In the genomic region with DNA sequence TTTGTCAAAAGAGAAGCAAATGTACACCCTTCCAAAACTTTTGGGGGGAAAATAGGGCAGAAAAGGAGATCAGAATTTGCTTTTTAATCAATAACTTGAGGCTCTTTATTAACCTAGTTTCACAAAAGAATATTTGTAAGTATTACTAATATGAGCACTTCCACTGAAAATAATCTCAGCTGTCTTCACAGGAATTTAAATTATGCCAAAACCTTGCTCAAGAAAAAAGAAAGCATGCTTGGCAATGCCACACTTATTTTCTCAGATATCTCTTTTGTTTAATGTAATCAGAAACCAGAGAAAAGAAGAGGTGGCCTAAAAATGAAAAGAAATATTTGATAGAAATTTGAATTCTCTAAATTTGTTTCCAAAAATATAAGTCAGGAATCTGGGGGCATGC, we compare ENCODE assay signal across 28 cellular contexts.
DNase-seq lines count a peak whose midpoint lies in the region; ATAC-seq and TF ChIP-seq lines count a peak whose summit lies in the region.
"Had no signal": no experiment of that assay in that cellular context is flagged by ENCODE, and none has a peak within 500 bp of the region (broad histone marks: within the 10 kb centered on the region; RNA-seq: fewer than 3 reads in every experiment).

No MANE protein-coding gene starts in this region.

- H3K4me2 ChIP-seq in mesenchymal stem cell (ENCODE audit: low read length, poor library complexity, severe bottlenecking): no peak overlapping the region
- H3K4me2 ChIP-seq: BLaER1, GM23338, PC-9 had no signal

- H3K27ac ChIP-seq in SJCRH30 (peak overlapping the region; percentile 35; the same call in 1 of the 2 replicates), mesenchymal stem cell (ENCODE audit: low read length, poor library complexity, severe bottlenecking) (peak overlapping the region; percentile 11)
- H3K27ac ChIP-seq: BLaER1, PC-9 had no signal

- no peak overlapping the region for H3K9ac ChIP-seq in mesenchymal stem cell (ENCODE audit: low read length)
- H3K9ac ChIP-seq: BLaER1 had no signal

- no peak overlapping the region for H4K91ac ChIP-seq in mesenchymal stem cell (ENCODE audit: low read length)

- no peak overlapping the region for H2BK15ac ChIP-seq in mesenchymal stem cell (ENCODE audit: low read depth, poor library complexity, severe bottlenecking)

- no peaks in the 10 kb centered on the region for H3K79me1 ChIP-seq in mesenchymal stem cell (replicated peaks; ENCODE audit: low read length, poor library complexity, severe bottlenecking)

- H2BK120ac ChIP-seq in mesenchymal stem cell (ENCODE audit: low read depth, low read length): no peak overlapping the region

- no peak for TF ChIP-seq CTCF in choroid plexus epithelial cell (conservative IDR thresholded peaks at IDR 0.05; ENCODE audit: low read depth, low read length)

- peaks cover 9% of the 10 kb centered on the region for H3K4me1 ChIP-seq in SJCRH30
- no peaks in the 10 kb centered on the region for H3K4me1 ChIP-seq in mesenchymal stem cell (ENCODE audit: control insufficient read depth, insufficient read depth, low read depth, low read length)
- H3K4me1 ChIP-seq: BLaER1 had no signal

- H3K4me3 ChIP-seq in SJCRH30 (no peak overlapping the region), choroid plexus epithelial cell (ENCODE audit: low read depth, low read length) (no peak overlapping the region), mesenchymal stem cell (ENCODE audit: insufficient read depth in 1 of 2, low read depth in 1 of 2, low read length in 2 of 2) (no peak overlapping the region)
- H3K4me3 ChIP-seq: BLaER1, GM12878, GM23338, MG63, PC-9 had no signal

- H2AK5ac ChIP-seq in mesenchymal stem cell (ENCODE audit: low read length, severe bottlenecking): no peak overlapping the region

- H3K14ac ChIP-seq in mesenchymal stem cell (ENCODE audit: low read length in 2 of 2): no peak overlapping the region

- no peak for ATAC-seq in GM18511 (IDR thresholded peaks at IDR 0.05; ENCODE audit: unreplicated experiment)
- ATAC-seq: GM12878, GM23338, Right ventricle myocardium inferior had no signal

- no peak overlapping the region for H4K8ac ChIP-seq in mesenchymal stem cell (ENCODE audit: low read length)

- H3K18ac ChIP-seq in mesenchymal stem cell (ENCODE audit: low read depth in 1 of 2, low read length in 2 of 2): no peak overlapping the region

- no peaks in the 10 kb centered on the region for H3K36me3 ChIP-seq in SJCRH30
- H3K36me3 ChIP-seq in mesenchymal stem cell (ENCODE audit: control insufficient read depth in 1 of 2, insufficient read depth in 2 of 2, low read depth in 1 of 2, low read length in 2 of 2): no peaks in the 10 kb centered on the region
- H3K36me3 ChIP-seq: BLaER1, MG63 had no signal

- no peak overlapping the region for H2BK12ac ChIP-seq in mesenchymal stem cell (ENCODE audit: low read length in 2 of 2)

- DNase-seq in AG20443 (ENCODE audit: low spot score) (peak; percentile 10), SJCRH30 (no peak), choroid plexus epithelial cell (ENCODE audit: low read depth) (peak; percentile 60), mesenchymal stem cell (no peak), hypothalamus (lab: John Stamatoyannopoulos, UW) (no peak), inferior parietal cortex (ENCODE audit: extremely low spot score) (no peak)
- DNase-seq in effector CD8-positive, alpha-beta T cell (lab: John Stamatoyannopoulos, UW): no peak
- DNase-seq: 8988T; ACHN; CD4-positive, CD25-positive, alpha-beta regulatory T cell; DMS53; H9; KBM-7; MG63; NCI-H1105 treated with DMSO at 0.1 percent for 48 hours; NCI-H146; NCI-H1930; NCI-H2107; NCI-H446; NCI-H524 treated with DMSO at 0.1 percent for 48 hours; NCI-H82; NK-92 treated with Interleukin-12 subunit alpha and Interleukin-12 subunit beta, amount 100 ng/mL, for 24 hours; PC-9 had no signal

- peaks cover 6% of the 10 kb centered on the region for H3K9me3 ChIP-seq in SJCRH30 (replicated peaks)
- peaks cover 24% of the 10 kb centered on the region for H3K9me3 ChIP-seq in mesenchymal stem cell (ENCODE audit: control insufficient read depth, low read length)
- H3K9me3 ChIP-seq: BLaER1 had no signal

- no peak overlapping the region for H3K23ac ChIP-seq in mesenchymal stem cell (ENCODE audit: low read length in 2 of 2)

- no peak overlapping the region for H3K4ac ChIP-seq in mesenchymal stem cell (ENCODE audit: low read depth in 1 of 2, low read length in 2 of 2)

- H3K27me3 ChIP-seq in SJCRH30 (no peaks in the 10 kb centered on the region), mesenchymal stem cell (ENCODE audit: control insufficient read depth in 1 of 2, insufficient read depth in 1 of 2, low read length in 2 of 2) (no peaks in the 10 kb centered on the region)
- H3K27me3 ChIP-seq: BLaER1, MG63 had no signal

- H2BK5ac ChIP-seq in mesenchymal stem cell (ENCODE audit: low read depth, low read length, poor library complexity, severe bottlenecking): no peak overlapping the region

- H2AFZ ChIP-seq in mesenchymal stem cell (ENCODE audit: low read depth, low read length): no peak overlapping the region
- H2AFZ ChIP-seq: GM23338, PC-9 had no signal

Comparison
In these comparisons a context has a peak if more than half of its experiments do, and no peak if none do; other contexts are left out.
1. DNase-seq: peak in AG20443 (single experiment) and choroid plexus epithelial cell (single experiment); none in SJCRH30 (0 of 2), mesenchymal stem cell (single experiment), hypothalamus (0 of 51), effector CD8-positive, alpha-beta T cell (single experiment) and inferior parietal cortex (single experiment).